In the genomic region with DNA sequence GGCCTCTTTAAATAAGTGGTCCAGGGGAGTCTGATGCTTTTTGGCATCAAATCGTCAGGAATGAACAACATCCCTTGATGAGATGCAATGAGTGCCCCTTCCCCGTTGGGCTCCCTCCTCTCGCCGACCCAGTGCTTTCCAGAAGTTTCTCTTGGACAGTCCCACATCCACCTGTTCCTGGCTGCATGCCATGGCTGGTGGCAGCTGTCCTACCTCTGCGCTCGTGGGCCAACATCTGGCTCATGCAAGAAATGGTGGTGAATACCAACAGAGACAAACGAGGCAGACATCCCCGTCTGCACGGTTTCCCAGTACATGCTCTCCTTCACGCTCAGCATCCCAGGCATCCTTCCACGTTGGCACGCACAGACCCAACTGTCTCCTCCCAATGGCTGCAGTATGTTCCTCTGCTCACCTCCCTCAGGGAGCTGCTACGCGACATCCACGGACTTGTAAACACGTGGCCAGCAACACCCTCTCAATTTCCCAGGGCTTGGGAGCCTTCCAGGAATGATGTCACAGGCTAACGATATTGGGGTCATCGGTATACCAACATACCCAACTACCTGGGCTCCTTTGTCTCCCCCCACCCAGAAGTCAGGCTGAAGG, we compare ENCODE assay signal across 1 cellular context.
TF ChIP-seq lines count a peak whose summit lies in the region.

No MANE protein-coding gene starts in this region.

TF ChIP-seq in HepG2, 621 proteins besides CTCF, POLR2A, EP300 and RAD21:
- no peak for TF ChIP-seq TBL1XR1 (IDR thresholded peaks at IDR 0.05; ENCODE audit: borderline replicate concordance, low read length, partially characterized antibody)
- no peak for TF ChIP-seq SNRNP70 (IDR thresholded peaks at IDR 0.05; ENCODE audit: low read depth, low read length)
- TF ChIP-seq ZBTB38 (CRISPR knock-in tag; IDR thresholded peaks at IDR 0.05), result peak; percentile 46; the same call in 1 of the 2 replicates
- no peak for TF ChIP-seq GATAD2A (CRISPR knock-in tag; IDR thresholded peaks at IDR 0.05)
- no peak for TF ChIP-seq ZNF891 (CRISPR knock-in tag; IDR thresholded peaks at IDR 0.05)
- no peak for TF ChIP-seq CBX1 (IDR thresholded peaks at IDR 0.05; ENCODE audit: low read depth)
- no peak for TF ChIP-seq ZMAT3 (CRISPR knock-in tag; conservative IDR thresholded peaks at IDR 0.05)
- no peak for TF ChIP-seq ZNF225 (CRISPR knock-in tag; IDR thresholded peaks at IDR 0.05)
- no peak for TF ChIP-seq ATM (IDR thresholded peaks at IDR 0.05; ENCODE audit: borderline replicate concordance)
- no peak for TF ChIP-seq FOXK1 (CRISPR knock-in tag; IDR thresholded peaks at IDR 0.05; ENCODE audit: borderline replicate concordance, low read depth)
- TF ChIP-seq MIER2 (CRISPR knock-in tag; IDR thresholded peaks at IDR 0.05), result no peak
- peak; percentile 24; the same call in 1 of the 2 replicates for TF ChIP-seq ZNF687 (CRISPR knock-in tag; IDR thresholded peaks at IDR 0.05)
- no peak for TF ChIP-seq NR2F1 (CRISPR knock-in tag; IDR thresholded peaks at IDR 0.05)
- TF ChIP-seq NCOA5 (CRISPR knock-in tag; IDR thresholded peaks at IDR 0.05), result no peak
